In genomic region chr16:4772351-4772750, GRCh38 we compare ENCODE assay signal across 28 cellular contexts. TPM values are rescaled to one million over a fixed set of nuclear protein-coding genes. Genes with fewer than 3 reads are reported as not detected.
"Had no signal": no experiment of that assay in that cellular context is flagged by ENCODE, and none has a peak within 500 bp of the region (broad histone marks: within the 10 kb centered on the region; RNA-seq: fewer than 3 reads in every experiment).

No MANE protein-coding gene starts in this region.

- H3K9me3 ChIP-seq: ovary, psoas muscle, spleen, suprapubic skin, testis, tibial artery, transverse colon, upper lobe of left lung, vagina had no signal

- H3K27ac ChIP-seq: neural progenitor cell, ovary, parathyroid adenoma, psoas muscle, skin epidermis, spleen, suprapubic skin, testis, tibial artery, transverse colon, upper lobe of left lung, vagina had no signal

- H2AFZ ChIP-seq: neural progenitor cell, parathyroid adenoma had no signal

- DNase-seq: naive thymus-derived CD4-positive, alpha-beta T cell; natural killer cell; occipital lobe; ovary; posterior cingulate gyrus; psoas muscle; spleen; stimulated activated CD4-positive, alpha-beta T cell treated with anti-CD3 and anti-CD28 coated beads, Interleukin-12 subunit alpha, Interleukin-12 subunit beta, amount 100 ng/mL, for 4 hours; stimulated activated CD4-positive, alpha-beta T cell treated with anti-CD3 and anti-CD28 coated beads, Interleukin-1b, Interleukin-23, amount 100 ng/mL, for 48 hours; stimulated activated CD4-positive, alpha-beta T cell treated with anti-CD3 and anti-CD28 coated beads, Interleukin-4, amount 100 ng/mL, for 1 hour; stimulated activated CD4-positive, alpha-beta T cell treated with anti-CD3 and anti-CD28 coated beads, Interleukin-4, amount 100 ng/mL, for 4 hours; stimulated activated CD8-positive, alpha-beta memory T cell treated with anti-CD3 and anti-CD28 coated beads, Interleukin-4, amount 100 ng/mL, for 48 hours; stimulated activated naive CD4-positive, alpha-beta T cell; stimulated activated naive CD8-positive, alpha-beta T cell treated with anti-CD3 and anti-CD28 coated beads, Interleukin-15, amount 100 ng/mL, for 72 hours; stimulated activated naive CD8-positive, alpha-beta T cell treated with anti-CD3 and anti-CD28 coated beads, Interleukin-15, Interleukin-2, amounts not matched to agents 100 U/mL and 50 U/mL, for 24 hours; substantia nigra; testis; tibial artery; transverse colon; upper lobe of left lung had no signal

- H3K4me1 ChIP-seq: neural progenitor cell had no signal

- H3K27me3 ChIP-seq: neural progenitor cell, ovary, spleen, suprapubic skin, testis, transverse colon, upper lobe of left lung, vagina had no signal

- H3K36me3 ChIP-seq: neural progenitor cell, ovary, spleen, suprapubic skin, tibial artery, transverse colon, upper lobe of left lung, vagina had no signal

- H3K79me2 ChIP-seq: parathyroid adenoma had no signal

- H3K4me3 ChIP-seq: neural progenitor cell, ovary, psoas muscle, skin epidermis, smooth muscle cell, spleen, suprapubic skin, testis, tibial artery, transverse colon, upper lobe of left lung, vagina had no signal

- H3K9ac ChIP-seq: neural progenitor cell, parathyroid adenoma had no signal

- H3K4me2 ChIP-seq: neural progenitor cell, smooth muscle cell had no signal

RNA-seq across cellular contexts. Expression of gene SEPTIN12, which starts 15.8 kb away (rescaled TPM):
- polyA plus RNA-seq: naive thymus-derived CD4-positive, alpha-beta T cell; ovary; right cardiac atrium; smooth muscle cell had no signal

RNA-seq across cellular contexts. Expression of gene SMIM22, which starts 22.8 kb away (rescaled TPM):
- polyA plus RNA-seq: naive thymus-derived CD4-positive, alpha-beta T cell; neural cell; ovary; right cardiac atrium; spleen had no signal
